In genomic region chr3:94064243-94064642, GRCh38 we compare ENCODE assay signal across 11 cellular contexts. TPM values are rescaled to one million over a fixed set of nuclear protein-coding genes. Genes with fewer than 3 reads are reported as not detected.
DNase-seq lines count a peak whose midpoint lies in the region; ATAC-seq, FAIRE-seq and TF ChIP-seq lines count a peak whose summit lies in the region.
"Had no signal": no experiment of that assay in that cellular context is flagged by ENCODE, and none has a peak within 500 bp of the region (broad histone marks: within the 10 kb centered on the region; RNA-seq: fewer than 3 reads in every experiment).

No MANE protein-coding gene starts in this region.

- DNase-seq in A549 (ENCODE audit: low read depth in 1 of 2, low spot score in 1 of 2), result no peak
- no peak for DNase-seq in activated T-helper 2 cell treated with anti-CD3 and anti-CD28 coated beads, Interferon-gamma antibody, Interleukin-2, Interleukin-4, amounts not matched to agents 10 μg/mL and 5 μg/mL and 100 μg/mL, durations not matched to agents 14 hours and 24 hours and 36 hours (ENCODE audit: low spot score)
- DNase-seq in memory B cell (ENCODE audit: low spot score in 2 of 2), result no peak
- DNase-seq in A172 (ENCODE audit: low spot score), result no peak
- no peak for DNase-seq in midbrain (lab: John Stamatoyannopoulos, UW)
- DNase-seq: NCI-H526 treated with DMSO at 0.1 percent for 48 hours; stimulated activated naive CD4-positive, alpha-beta T cell had no signal

- TF ChIP-seq RAD21 in A549 (conservative IDR thresholded peaks at IDR 0.05 in 1 of 2, IDR thresholded peaks at IDR 0.05 in 1 of 2), result no peak

- H3K9me3 Mint-ChIP-seq in activated T-helper 2 cell treated with anti-CD3 and anti-CD28 coated beads, Interferon-gamma antibody, Interleukin-2, Interleukin-4, amounts not matched to agents 10 μg/mL and 5 μg/mL and 100 μg/mL, durations not matched to agents 14 hours and 24 hours and 36 hours, result peaks cover 16% of the 10 kb centered on the region
- peaks cover 1% of the 10 kb centered on the region for H3K9me3 Mint-ChIP-seq in memory B cell

- ATAC-seq in A549, result no peak
- no peak for ATAC-seq in memory B cell (ENCODE audit: low read depth)
- ATAC-seq in GM18505 (IDR thresholded peaks at IDR 0.05; ENCODE audit: unreplicated experiment), result no peak
- ATAC-seq in GM19467 (IDR thresholded peaks at IDR 0.05; ENCODE audit: unreplicated experiment), result no peak

- TF ChIP-seq EP300 in A549 (IDR thresholded peaks at IDR 0.05), result no peak

- peak overlapping the region; percentile 83 for H3K4me2 ChIP-seq in A549

- no peak for FAIRE-seq in A549 (lab: Jason Lieb, UNC)

- H3K36me3 Mint-ChIP-seq in activated T-helper 2 cell treated with anti-CD3 and anti-CD28 coated beads, Interferon-gamma antibody, Interleukin-2, Interleukin-4, amounts not matched to agents 10 μg/mL and 5 μg/mL and 100 μg/mL, durations not matched to agents 14 hours and 24 hours and 36 hours (ENCODE audit: low read depth), result peaks cover 72% of the 10 kb centered on the region
- peaks cover 23% of the 10 kb centered on the region for H3K36me3 Mint-ChIP-seq in memory B cell

- peak overlapping the region; percentile 97 for H3K4me3 Mint-ChIP-seq in activated T-helper 2 cell treated with anti-CD3 and anti-CD28 coated beads, Interferon-gamma antibody, Interleukin-2, Interleukin-4, amounts not matched to agents 10 μg/mL and 5 μg/mL and 100 μg/mL, durations not matched to agents 14 hours and 24 hours and 36 hours (ENCODE audit: low read depth)
- H3K4me3 Mint-ChIP-seq in memory B cell, result peak overlapping the region; percentile 98

- peak overlapping the region; percentile 94 to 96; a peak in 4 of 6 replicates for H3K27ac ChIP-seq in A549

- TF ChIP-seq POLR2A in A549 (IDR thresholded peaks at IDR 0.05; ENCODE audit: low read length), result no peak
- TF ChIP-seq POLR2A in GM18505 (IDR thresholded peaks at IDR 0.05; ENCODE audit: borderline replicate concordance, extremely low read depth, insufficient read depth, insufficient read length), result no peak

- H3K27me3 Mint-ChIP-seq in activated T-helper 2 cell treated with anti-CD3 and anti-CD28 coated beads, Interferon-gamma antibody, Interleukin-2, Interleukin-4, amounts not matched to agents 10 μg/mL and 5 μg/mL and 100 μg/mL, durations not matched to agents 14 hours and 24 hours and 36 hours (ENCODE audit: low read depth), result no peaks in the 10 kb centered on the region
- H3K27me3 Mint-ChIP-seq in memory B cell, result no peaks in the 10 kb centered on the region

- POLR2A ChIA-PET in A549 (lab: Yijun Ruan, JAX), result interaction anchor here (0.7 kb wide), 1 partner anchor 9 kb away, joined by 3 read pairs; no protein-coding TSS in a partner anchor

- peaks cover 18% of the 10 kb centered on the region; the same call in 2 of the 3 replicates for H3K4me1 ChIP-seq in A549

- no peaks in the 10 kb centered on the region for H3K9me3 ChIP-seq in A549

- H3K4me1 Mint-ChIP-seq in activated T-helper 2 cell treated with anti-CD3 and anti-CD28 coated beads, Interferon-gamma antibody, Interleukin-2, Interleukin-4, amounts not matched to agents 10 μg/mL and 5 μg/mL and 100 μg/mL, durations not matched to agents 14 hours and 24 hours and 36 hours (ENCODE audit: low read depth), result peaks cover 49% of the 10 kb centered on the region
- peaks cover 35% of the 10 kb centered on the region for H3K4me1 Mint-ChIP-seq in memory B cell

- TF ChIP-seq CTCF in A549 (IDR thresholded peaks at IDR 0.05), result no peak

- peak overlapping the region; percentile 98 for H3K27ac Mint-ChIP-seq in activated T-helper 2 cell treated with anti-CD3 and anti-CD28 coated beads, Interferon-gamma antibody, Interleukin-2, Interleukin-4, amounts not matched to agents 10 μg/mL and 5 μg/mL and 100 μg/mL, durations not matched to agents 14 hours and 24 hours and 36 hours
- peak overlapping the region; percentile 100 for H3K27ac Mint-ChIP-seq in memory B cell

- intact Hi-C loops in activated T-helper 2 cell treated with anti-CD3 and anti-CD28 coated beads, Interferon-gamma antibody, Interleukin-2, Interleukin-4, amounts not matched to agents 10 μg/mL and 5 μg/mL and 100 μg/mL, durations not matched to agents 14 hours and 24 hours and 36 hours (cut with micrococcal nuclease), result no loop called here

- CTCF ChIA-PET in A549 (lab: Yijun Ruan, JAX), result no interaction called here

- 50% methylated on average over 4 of the region's 4 CpGs for WGBS in A549 (ENCODE audit: missing lambda C conversion rate)

- peak overlapping the region; percentile 56 for H3K4me3 ChIP-seq in A549
- peak overlapping the region; percentile 93; the same call in 1 of the 2 replicates for H3K4me3 ChIP-seq in GM08714 (ENCODE audit: low read length)

TF ChIP-seq in A549, 52 proteins besides CTCF, POLR2A, EP300 and RAD21:
- TF ChIP-seq HOXB5 (CRISPR knock-in tag; IDR thresholded peaks at IDR 0.05) (no peak), NFE2L2 (conservative IDR thresholded peaks at IDR 0.05; ENCODE audit: low read length) (peak; percentile 37; the same call in 1 of the 2 replicates), BHLHE40 (IDR thresholded peaks at IDR 0.05; ENCODE audit: low read depth, low read length) (no peak), MAFK (IDR thresholded peaks at IDR 0.05; ENCODE audit: partially characterized antibody) (peak; percentile 50)
TF ChIP-seq in A549: peak in this region for 2.

RNA-seq across cellular contexts. Expression of gene NSUN3, which starts 1.4 kb away (rescaled TPM):
- 13.5 and 22.5 TPM in 2 replicates for polyA plus RNA-seq in A549 (2011; rRNA removed)
- 4.8 and 5.6 TPM in 2 replicates for polyA plus RNA-seq in A549 (2012; cell fraction: cytosol; rRNA removed)
- polyA plus RNA-seq in A549 (2012; cell fraction: nucleus; rRNA removed), result 2.3 and 3.8 TPM in 2 replicates
- polyA plus RNA-seq in A549 (2017; fragmentation: RNase III; extraction: RNeasy Plus Mini Kit Qiagen cat#74134 plus additional on column Dnase treatment), result 8.6 to 11.0 TPM (median 8.8 TPM) in 3 replicates
- 22.3 and 25.7 TPM in 2 replicates for polyA minus RNA-seq in A549 (2011; rRNA and poly(A)+ RNA removed)
- 20.4 and 21.4 TPM in 2 replicates for total RNA-seq in activated T-helper 2 cell treated with anti-CD3 and anti-CD28 coated beads, Interferon-gamma antibody, Interleukin-2, Interleukin-4, amounts not matched to agents 10 μg/mL and 5 μg/mL and 100 μg/mL, durations not matched to agents 14 hours and 24 hours and 36 hours
- total RNA-seq in A172 (2014; rRNA removed; shearing (Covaris generic)), result 15.4 and 16.7 TPM in 2 replicates

RNA-seq across cellular contexts. Expression of gene DHFR2, which starts 1.5 kb away (rescaled TPM):
- polyA plus RNA-seq in A549 (2011; rRNA removed), result 5.4 and 6.2 TPM in 2 replicates
- polyA plus RNA-seq in A549 (2012; cell fraction: cytosol; rRNA removed), result 1.4 and 1.5 TPM in 2 replicates
- polyA plus RNA-seq in A549 (2012; cell fraction: nucleus; rRNA removed), result 0.68 and 0.82 TPM in 2 replicates
- polyA plus RNA-seq in A549 (2017; fragmentation: RNase III; extraction: RNeasy Plus Mini Kit Qiagen cat#74134 plus additional on column Dnase treatment), result 6.3 to 6.8 TPM (median 6.4 TPM) in 3 replicates
- polyA minus RNA-seq in A549 (2011; rRNA and poly(A)+ RNA removed), result 3.5 and 3.7 TPM in 2 replicates
- total RNA-seq in activated T-helper 2 cell treated with anti-CD3 and anti-CD28 coated beads, Interferon-gamma antibody, Interleukin-2, Interleukin-4, amounts not matched to agents 10 μg/mL and 5 μg/mL and 100 μg/mL, durations not matched to agents 14 hours and 24 hours and 36 hours, result 10.0 and 11.1 TPM in 2 replicates
- 4.0 and 6.8 TPM in 2 replicates for total RNA-seq in A172 (2014; rRNA removed; shearing (Covaris generic))

RNA-seq across cellular contexts. Expression of gene STX19, which starts 35.8 kb away (rescaled TPM):
- polyA plus RNA-seq in A549 (2011; rRNA removed) (0.08 and 0.17 TPM in 2 replicates), A549 (2017; fragmentation: RNase III; extraction: RNeasy Plus Mini Kit Qiagen cat#74134 plus additional on column Dnase treatment) (not detected in 3 replicates)
- polyA plus RNA-seq in A549 (2012; cell fraction: cytosol; rRNA removed), result not detected in 2 replicates
- polyA plus RNA-seq in A549 (2012; cell fraction: nucleus; rRNA removed), result not detected in 2 replicates
- not detected in 2 replicates for polyA minus RNA-seq in A549 (2011; rRNA and poly(A)+ RNA removed)
- not detected in 2 replicates for total RNA-seq in activated T-helper 2 cell treated with anti-CD3 and anti-CD28 coated beads, Interferon-gamma antibody, Interleukin-2, Interleukin-4, amounts not matched to agents 10 μg/mL and 5 μg/mL and 100 μg/mL, durations not matched to agents 14 hours and 24 hours and 36 hours
- not detected in 2 replicates for total RNA-seq in A172 (2014; rRNA removed; shearing (Covaris generic))
- total RNA-seq: epithelial cell of proximal tubule had no signal
